In genomic region chr13:79402074-79402635, GRCh38 we compare ENCODE assay signal across 2 cellular contexts.
TF ChIP-seq lines count a peak whose summit lies in the region.

No MANE protein-coding gene starts in this region.

TF ChIP-seq in IMR-90, 13 proteins besides CTCF, POLR2A, EP300 and RAD21:
- TF ChIP-seq FOS (IDR thresholded peaks at IDR 0.05; ENCODE audit: low read depth, low read length) = no peak
- TF ChIP-seq NFE2L2 (IDR thresholded peaks at IDR 0.05; ENCODE audit: low read depth, low read length) = peak; percentile 68; the same call in 1 of the 2 replicates

TF ChIP-seq in GM12878, 131 proteins besides CTCF, POLR2A, EP300 and RAD21:
- peak; percentile 72; the same call in 1 of the 2 replicates for TF ChIP-seq ZBTB40 (IDR thresholded peaks at IDR 0.05; ENCODE audit: borderline replicate concordance)
- no peak for TF ChIP-seq MYB (IDR thresholded peaks at IDR 0.05; ENCODE audit: borderline replicate concordance, low read depth, low read length)
- 0 out of 2 replicates have a peak, but pooled peaks have one; percentile 2 for TF ChIP-seq CREM (IDR thresholded peaks at IDR 0.05; ENCODE audit: low read depth)
- TF ChIP-seq JUNB (IDR thresholded peaks at IDR 0.05) = peak; percentile 44; the same call in 1 of the 2 replicates
